ENCODE assay signal across 8 cellular contexts in the genomic region with DNA sequence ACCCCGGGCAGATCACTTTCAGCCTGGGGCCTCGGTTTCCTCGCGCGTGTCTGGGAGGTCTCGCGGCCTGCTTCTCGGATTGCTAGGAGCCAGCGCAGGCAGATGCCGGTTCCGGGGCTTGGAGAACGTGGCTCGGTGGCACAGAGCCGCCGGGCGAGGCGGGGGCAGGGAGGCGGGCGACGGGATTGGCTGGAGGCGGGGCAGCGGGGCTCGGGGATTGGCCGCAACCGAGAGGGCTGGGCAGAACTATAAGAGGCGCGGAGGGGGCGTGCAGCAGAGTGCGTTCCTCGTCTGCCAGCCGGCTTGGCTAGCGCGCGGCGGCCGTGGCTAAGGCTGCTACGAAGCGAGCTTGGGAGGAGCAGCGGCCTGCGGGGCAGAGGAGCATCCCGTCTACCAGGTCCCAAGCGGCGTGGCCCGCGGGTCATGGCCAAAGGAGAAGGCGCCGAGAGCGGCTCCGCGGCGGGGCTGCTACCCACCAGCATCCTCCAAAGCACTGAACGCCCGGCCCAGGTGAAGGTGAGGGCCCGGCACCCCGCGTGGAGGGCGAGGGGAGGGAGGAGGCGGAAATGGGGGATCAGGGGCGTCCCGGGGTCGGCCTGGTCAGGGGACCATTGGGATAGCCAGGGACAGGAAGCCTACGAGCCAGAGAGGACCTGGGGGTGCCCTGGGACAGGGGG. TPM values are rescaled to one million over a fixed set of nuclear protein-coding genes. Genes with fewer than 3 reads are reported as not detected.
DNase-seq lines count a peak whose midpoint lies in the region; ATAC-seq and TF ChIP-seq lines count a peak whose summit lies in the region.

A gene (plus strand): TSS at position 276 of the 677 bp plus-strand sequence. CDS start 148 bp downstream, at position 424.

- no peak within 1 kb of the TSS for H4K8ac ChIP-seq in neuronal stem cell (ENCODE audit: low read depth, low read length)

- peak within 1 kb of the TSS; percentile 90 for H3K18ac ChIP-seq in neuronal stem cell (ENCODE audit: low read length)

- H3K9me3 ChIP-seq in gastroesophageal sphincter (no peaks in the 10 kb centered on the region), neuronal stem cell (replicated peaks in 1 of 2; ENCODE audit: control insufficient read depth in 2 of 2, insufficient read depth in 1 of 2, low read depth in 1 of 2, low read length in 2 of 2) (peaks cover 0 to 9% of the 10 kb centered on the region in 2 donors), subcutaneous abdominal adipose tissue (ENCODE audit: control insufficient read depth in 5 of 5, low read length in 5 of 5) (no peaks in the 10 kb centered on the region)

- peak within 1 kb of the TSS; percentile 95 for H3K4me2 ChIP-seq in neuronal stem cell (ENCODE audit: insufficient read depth, low read length, poor library complexity, severe bottlenecking)

- peak within 1 kb of the TSS; percentile 31 to 59 for H3K4me3 ChIP-seq in gastroesophageal sphincter
- peak within 1 kb of the TSS; percentile 75 to 87 for H3K4me3 ChIP-seq in neuronal stem cell (ENCODE audit: low read length in 2 of 2)
- peak within 1 kb of the TSS; percentile 39 to 66 (median 58) for H3K4me3 ChIP-seq in subcutaneous abdominal adipose tissue (ENCODE audit: low read depth in 1 of 5, low read length in 5 of 5)

- H3K27ac ChIP-seq in gastroesophageal sphincter (peak within 1 kb of the TSS in 3 of 4 donors; percentile 68 to 73 (median 71)), neuronal stem cell (replicated peaks; ENCODE audit: low read length) (no peak within 1 kb of the TSS), subcutaneous abdominal adipose tissue (ENCODE audit: low read depth, low read length) (peak within 1 kb of the TSS; percentile 57)

- H2BK5ac ChIP-seq in neuronal stem cell (ENCODE audit: low read length) = no peak within 1 kb of the TSS

- no peaks in the 10 kb centered on the region for H3K36me3 ChIP-seq in gastroesophageal sphincter
- H3K36me3 ChIP-seq in neuronal stem cell (replicated peaks in 1 of 2; ENCODE audit: control insufficient read depth in 2 of 2, insufficient read depth in 2 of 2, low read length in 2 of 2) = peaks cover 0 to 31% of the 10 kb centered on the region in 2 donors
- no peaks in the 10 kb centered on the region for H3K36me3 ChIP-seq in subcutaneous abdominal adipose tissue (ENCODE audit: control insufficient read depth in 5 of 5, insufficient read depth in 5 of 5, low read length in 5 of 5)

- H3K9ac ChIP-seq in neuronal stem cell (ENCODE audit: low read depth, low read length, poor library complexity) (peak within 1 kb of the TSS; percentile 60), subcutaneous abdominal adipose tissue (ENCODE audit: low read length in 5 of 5) (peak within 1 kb of the TSS in 4 of 5 donors; percentile 42 to 65 (median 55))

- H2BK120ac ChIP-seq in neuronal stem cell (ENCODE audit: low read depth, low read length) = no peak within 1 kb of the TSS

- no peak within 1 kb of the TSS for H3K4ac ChIP-seq in neuronal stem cell (ENCODE audit: low read length)

- peak within 1 kb of the TSS; percentile 87 for H2AFZ ChIP-seq in neuronal stem cell (ENCODE audit: low read length)

- DNase-seq in DMS 273 treated with DMSO at 0.1 percent for 48 hours (lab: John Stamatoyannopoulos, UW) = peak; percentile 100
- peak; percentile 89 for DNase-seq in LoVo (ENCODE audit: low spot score)
- DNase-seq in SHP77 treated with DMSO at 0.1 percent for 48 hours (lab: John Stamatoyannopoulos, UW) = peak; percentile 81
- DNase-seq in activated naive CD4-positive, alpha-beta T cell (lab: John Stamatoyannopoulos, UW) = peak; percentile 68 to 86 (median 80)
- peak; percentile 79 for DNase-seq in neuronal stem cell (ENCODE audit: low spot score)

- H3K23ac ChIP-seq in neuronal stem cell (ENCODE audit: low read depth, low read length, poor library complexity) = peak within 1 kb of the TSS; percentile 56

- H3K4me1 ChIP-seq in gastroesophageal sphincter (peaks cover 3 to 36% (median 19%) of the 10 kb centered on the region in 3 donors), neuronal stem cell (ENCODE audit: control insufficient read depth in 2 of 2, insufficient read depth in 1 of 2, low read depth in 1 of 2, low read length in 2 of 2) (peaks cover 8 to 17% of the 10 kb centered on the region in 2 donors), subcutaneous abdominal adipose tissue (ENCODE audit: control insufficient read depth in 5 of 5, insufficient read depth in 5 of 5, low read length in 5 of 5) (peaks cover 0 to 34% (median 21%) of the 10 kb centered on the region in 5 donors)

- WGBS in gastroesophageal sphincter (ENCODE audit: low coverage in 1 of 2), 2 donors = 0% methylated on average over 3 of the region's 62 CpGs; no CpG with 5 or more reads in 1 of the 2 donors
- no CpG with 5 or more reads among the region's 62 CpGs for WGBS in neuronal stem cell (ENCODE audit: extremely low coverage in 2 of 2, insufficient read length in 2 of 2, insufficient replicate concordance in 1 of 2), 2 donors

- TF ChIP-seq CTCF in gastroesophageal sphincter (IDR thresholded peaks at IDR 0.05) = no peak

- H3K79me1 ChIP-seq in neuronal stem cell (ENCODE audit: low read depth, low read length) = no peaks in the 10 kb centered on the region

- H2BK12ac ChIP-seq in neuronal stem cell (ENCODE audit: low read length) = peak within 1 kb of the TSS; percentile 52

- H2AK5ac ChIP-seq in neuronal stem cell (ENCODE audit: low read depth, low read length) = no peak within 1 kb of the TSS

- TF ChIP-seq EP300 in gastroesophageal sphincter (IDR thresholded peaks at IDR 0.05) = no peak

- no peak for TF ChIP-seq POLR2A in gastroesophageal sphincter (IDR thresholded peaks at IDR 0.05)

- H2BK15ac ChIP-seq in neuronal stem cell (ENCODE audit: low read length) = peak within 1 kb of the TSS; percentile 22

- H3K27me3 ChIP-seq in gastroesophageal sphincter (peaks cover 4% of the 10 kb centered on the region), neuronal stem cell (ENCODE audit: control insufficient read depth in 3 of 3, insufficient read depth in 3 of 3, low read depth in 1 of 3, low read length in 3 of 3) (peaks cover 0 to 34% (median 0%) of the 10 kb centered on the region in 3 experiments), subcutaneous abdominal adipose tissue (ENCODE audit: control insufficient read depth in 5 of 5, insufficient read depth in 4 of 5, low read length in 5 of 5) (peaks cover 0 to 14% (median 6%) of the 10 kb centered on the region in 5 donors)

- H4K91ac ChIP-seq in neuronal stem cell (ENCODE audit: low read depth, low read length, poor library complexity) = no peak within 1 kb of the TSS

- ATAC-seq in GM21737 (IDR thresholded peaks at IDR 0.05; ENCODE audit: unreplicated experiment) (peak; percentile 78), gastroesophageal sphincter (peak; percentile 99)

- peak within 1 kb of the TSS; percentile 83 for H3K14ac ChIP-seq in neuronal stem cell (ENCODE audit: low read length)

RNA-seq across cellular contexts. Expression of the gene that starts here (rescaled TPM):
- 1 to 10 TPM in 2 of 4 donors, under 1 TPM in 2; 0.84 to 4.8 (median 1.4) TPM for total RNA-seq in gastroesophageal sphincter
- polyA plus RNA-seq in neuronal stem cell (2013, experiment 1 of 2) = 2.1 TPM
- 2.4 TPM for polyA plus RNA-seq in neuronal stem cell (2013, experiment 2 of 2)
